Comparison of ENCODE assay signal across 31 cellular contexts in genomic region chr10:30254926-30255325, GRCh38.
"Had no signal": no experiment of that assay in that cellular context is flagged by ENCODE, and none has a peak within 500 bp of the region (broad histone marks: within the 10 kb centered on the region; RNA-seq: fewer than 3 reads in every experiment).

No MANE protein-coding gene starts in this region.

- DNase-seq: activated CD4-positive, alpha-beta memory T cell treated with anti-CD3 and anti-CD28 coated beads, Interleukin-2, amount 10 ng/mL, durations not matched to agents 7 days and 5 days; activated CD4-positive, alpha-beta T cell treated with anti-CD3 and anti-CD28 coated beads for 1 hour; activated CD4-positive, alpha-beta T cell treated with anti-CD3 and anti-CD28 coated beads for 4 hours; activated CD4-positive, alpha-beta T cell treated with anti-CD3 and anti-CD28 coated beads, Interleukin-2, amount 50 U/mL, for 4 hours; activated CD8-positive, alpha-beta memory T cell treated with anti-CD3 and anti-CD28 coated beads, Interleukin-2, amount 50 U/mL, for 48 hours; activated effector memory CD4-positive, alpha-beta T cell treated with Interleukin-2 at 50 U/mL for 16 hours; activated gamma-delta T cell treated with Interleukin-2 at 50 U/mL for 16 hours; activated naive CD4-positive, alpha-beta T cell treated with anti-CD3 and anti-CD28 coated beads, Interleukin-2, amount 50 U/mL, for 16 hours; activated naive CD4-positive, alpha-beta T cell treated with Interleukin-2 at 50 U/mL for 16 hours; activated T-cell treated with anti-CD3 and anti-CD28 coated beads for 4 hours; activated T-cell treated with anti-CD3 and anti-CD28 coated beads, Interleukin-2, amount 50 U/mL, for 4 hours; brain microvascular endothelial cell; dermis blood vessel endothelial cell; effector CD4-positive, alpha-beta T cell; effector memory CD8-positive, alpha-beta T cell; erythroblast; foreskin keratinocyte; gastrocnemius medialis; glutamatergic neuron; heart left ventricle; hypothalamus; T-helper 1 cell; T-helper 17 cell had no signal

- H3K27me3 ChIP-seq: ascending aorta, brain microvascular endothelial cell, esophagus muscularis mucosa, gastrocnemius medialis, heart left ventricle had no signal

- H3K9me3 ChIP-seq: ascending aorta, gastrocnemius medialis had no signal

- H3K4me1 ChIP-seq: ascending aorta, esophagus muscularis mucosa, foreskin keratinocyte, gastrocnemius medialis, heart left ventricle had no signal

- ATAC-seq: activated T-cell treated with anti-CD3 and anti-CD28 coated beads, Interleukin-2, amount 50 U/mL, for 4 hours; activated T-helper 17 cell treated with anti-CD3 and anti-CD28 coated beads, Interleukin-2, amount 50 U/mL, for 72 hours; effector memory CD8-positive, alpha-beta T cell; foreskin keratinocyte; gastrocnemius medialis; heart left ventricle; T-helper 17 cell; WTC11 had no signal

- H3K27ac Mint-ChIP-seq: activated CD4-positive, alpha-beta memory T cell treated with anti-CD3 and anti-CD28 coated beads, Interleukin-2, amount 10 ng/mL, durations not matched to agents 7 days and 5 days; activated naive CD8-positive, alpha-beta T cell; activated T-helper 17 cell treated with anti-CD3 and anti-CD28 coated beads, Interleukin-2, amount 50 U/mL, for 72 hours; effector memory CD8-positive, alpha-beta T cell; T-helper 17 cell; WTC11 had no signal

- H3K4me1 Mint-ChIP-seq: activated CD4-positive, alpha-beta memory T cell treated with anti-CD3 and anti-CD28 coated beads, Interleukin-2, amount 10 ng/mL, durations not matched to agents 7 days and 5 days; activated T-helper 17 cell treated with anti-CD3 and anti-CD28 coated beads, Interleukin-2, amount 50 U/mL, for 72 hours; central memory CD8-positive, alpha-beta T cell; T-helper 17 cell; WTC11 had no signal

- H3K4me3 Mint-ChIP-seq: activated CD4-positive, alpha-beta memory T cell treated with anti-CD3 and anti-CD28 coated beads, Interleukin-2, amount 10 ng/mL, durations not matched to agents 7 days and 5 days; activated naive CD8-positive, alpha-beta T cell; activated T-cell treated with anti-CD3 and anti-CD28 coated beads, Interleukin-2, amount 50 U/mL, for 4 hours; activated T-helper 17 cell treated with anti-CD3 and anti-CD28 coated beads, Interleukin-2, amount 50 U/mL, for 72 hours; central memory CD8-positive, alpha-beta T cell; effector memory CD8-positive, alpha-beta T cell; T-helper 17 cell; WTC11 had no signal

- H3K36me3 ChIP-seq: ascending aorta, brain microvascular endothelial cell, esophagus muscularis mucosa, gastrocnemius medialis, heart left ventricle had no signal

- H3K27ac ChIP-seq: ascending aorta, brain microvascular endothelial cell, coronary artery, esophagus muscularis mucosa, foreskin keratinocyte, gastrocnemius medialis, heart left ventricle, VCaP had no signal

- H3K4me3 ChIP-seq: ascending aorta, coronary artery, esophagus muscularis mucosa, gastrocnemius medialis, heart left ventricle had no signal
